22 cellular contexts compared by ENCODE assay signal in the genomic region with DNA sequence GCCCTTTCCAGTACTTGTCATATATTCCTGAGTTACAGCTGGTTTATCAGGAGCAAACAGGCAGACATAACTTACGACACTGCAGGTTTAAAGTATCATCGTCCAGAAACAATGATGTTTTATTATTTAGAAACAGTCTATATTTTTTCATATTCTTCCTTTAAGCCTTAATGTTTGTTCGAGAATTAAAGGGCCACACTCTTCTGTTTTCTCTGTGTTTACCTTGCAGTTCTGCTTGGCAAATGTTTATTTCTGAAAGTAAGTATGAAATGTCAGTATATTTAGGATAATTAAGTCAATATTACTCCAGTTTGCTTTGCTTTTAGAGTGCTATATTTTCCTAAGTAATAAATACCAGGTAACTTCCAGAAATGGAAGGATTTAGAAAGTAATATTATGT.
"Had no signal": no experiment of that assay in that cellular context is flagged by ENCODE, and none has a peak within 500 bp of the region (broad histone marks: within the 10 kb centered on the region; RNA-seq: fewer than 3 reads in every experiment).

No MANE protein-coding gene starts in this region.

- H3K27ac ChIP-seq: coronary artery, dorsolateral prefrontal cortex, esophagus muscularis mucosa, foreskin keratinocyte, gastroesophageal sphincter, heart left ventricle, hepatocyte, left lung, lower lobe of right lung had no signal

- H3K36me3 ChIP-seq: esophagus muscularis mucosa, gastroesophageal sphincter, heart left ventricle, left lung, lower lobe of right lung had no signal

- ATAC-seq: foreskin keratinocyte, gastroesophageal sphincter, heart left ventricle, left lung, left ventricle myocardium superior, lower lobe of right lung, mucosa of descending colon had no signal

- H3K9me3 ChIP-seq: esophagus muscularis mucosa, gastroesophageal sphincter, heart left ventricle, left lung, lower lobe of right lung, mucosa of descending colon had no signal

- H3K4me1 ChIP-seq: esophagus muscularis mucosa, gastroesophageal sphincter, heart left ventricle, left lung, lower lobe of right lung had no signal

- H3K4me3 ChIP-seq: coronary artery, dorsolateral prefrontal cortex, esophagus muscularis mucosa, gastroesophageal sphincter, heart left ventricle, hepatocyte, left lung, lower lobe of right lung, mucosa of descending colon had no signal

- H3K4me2 ChIP-seq: hepatocyte had no signal

- H3K27me3 ChIP-seq: dorsolateral prefrontal cortex, esophagus muscularis mucosa, foreskin keratinocyte, gastroesophageal sphincter, heart left ventricle, hepatocyte, left lung had no signal

- DNase-seq: dermis blood vessel endothelial cell; dorsolateral prefrontal cortex; effector CD4-positive, alpha-beta T cell; effector memory CD4-positive, alpha-beta T cell; foreskin keratinocyte; heart left ventricle; hypothalamus; immature natural killer cell; islet precursor cell; kidney; kidney glomerular epithelial cell; left lung; left ventricle myocardium superior; lower lobe of right lung; mesenchymal stem cell; mucosa of descending colon had no signal

- H2AFZ ChIP-seq: hepatocyte had no signal

- FAIRE-seq: colon, endothelial cell of umbilical vein, kidney had no signal
